In genomic region chr7:73768661-73769480, GRCh38 we compare ENCODE assay signal across 15 cellular contexts. TPM values are rescaled to one million over a fixed set of nuclear protein-coding genes. Genes with fewer than 3 reads are reported as not detected.
DNase-seq lines count a peak whose midpoint lies in the region; ATAC-seq lines count a peak whose summit lies in the region.
"Had no signal": no experiment of that assay in that cellular context is flagged by ENCODE, and none has a peak within 500 bp of the region (broad histone marks: within the 10 kb centered on the region; RNA-seq: fewer than 3 reads in every experiment).

No MANE protein-coding gene starts in this region.

- H4K91ac ChIP-seq in neuronal stem cell (ENCODE audit: low read depth, low read length, poor library complexity), result no peak overlapping the region

- H2AFZ ChIP-seq in neuronal stem cell (ENCODE audit: low read length), result peak overlapping the region; percentile 85

- peaks cover 15% of the 10 kb centered on the region; the same call in 1 of the 2 replicates for H3K27me3 ChIP-seq in H7 (ENCODE audit: control insufficient read depth, insufficient read depth, low read length)
- H3K27me3 ChIP-seq in neuronal stem cell (ENCODE audit: control insufficient read depth in 3 of 3, insufficient read depth in 3 of 3, low read depth in 1 of 3, low read length in 3 of 3), result peaks cover 0 to 45% (median 15%) of the 10 kb centered on the region in 3 experiments

- peak overlapping the region; percentile 99 for H3K18ac ChIP-seq in neuronal stem cell (ENCODE audit: low read length)

- H3K9ac ChIP-seq in neuronal stem cell (ENCODE audit: low read depth, low read length, poor library complexity), result no peak overlapping the region

- peak overlapping the region; percentile 89 for H3K14ac ChIP-seq in neuronal stem cell (ENCODE audit: low read length)

- H2BK5ac ChIP-seq in neuronal stem cell (ENCODE audit: low read length), result peak overlapping the region; percentile 39

- peak overlapping the region; percentile 99 for H3K23ac ChIP-seq in neuronal stem cell (ENCODE audit: low read depth, low read length, poor library complexity)

- ATAC-seq in GM21529 (IDR thresholded peaks at IDR 0.05; ENCODE audit: unreplicated experiment) (no peak), HG03342 (IDR thresholded peaks at IDR 0.05; ENCODE audit: unreplicated experiment) (no peak)

- H3K4ac ChIP-seq in neuronal stem cell (ENCODE audit: low read length), result peak overlapping the region; percentile 76

- no peak overlapping the region for H2BK12ac ChIP-seq in neuronal stem cell (ENCODE audit: low read length)

- H3K4me3 ChIP-seq in H7 (ENCODE audit: insufficient read depth, low read depth, low read length), result no peak overlapping the region
- H3K4me3 ChIP-seq in neuronal stem cell (ENCODE audit: low read length in 2 of 2), result no peak overlapping the region
- H3K4me3 ChIP-seq: SJSA1 had no signal

- H3K4me2 ChIP-seq in neuronal stem cell (ENCODE audit: insufficient read depth, low read length, poor library complexity, severe bottlenecking), result no peak overlapping the region

- H4K8ac ChIP-seq in neuronal stem cell (ENCODE audit: low read depth, low read length), result peak overlapping the region; percentile 52

- H3K27ac ChIP-seq in neuronal stem cell (replicated peaks; ENCODE audit: low read length), result no peak overlapping the region
- H3K27ac ChIP-seq: HL-60, SJSA1 had no signal

- DNase-seq in COLO668 (lab: John Stamatoyannopoulos, UW; ENCODE audit: unreplicated experiment) (peak; percentile 53), H7 (peak; percentile 55), dermis blood vessel endothelial cell (peak; percentile 28), neuronal stem cell (ENCODE audit: low spot score) (no peak), foreskin melanocyte (no peak), NCI-H2107 treated with DMSO at 0.1 percent for 48 hours (lab: John Stamatoyannopoulos, UW; ENCODE audit: unreplicated experiment) (no peak)
- DNase-seq: amniotic stem cell; CD8-positive, alpha-beta memory T cell; left cardiac atrium; NCI-H774; occipital lobe had no signal

- H3K36me3 ChIP-seq in H7 (replicated peaks; ENCODE audit: control insufficient read depth, insufficient read depth, low read length), result no peaks in the 10 kb centered on the region
- H3K36me3 ChIP-seq in neuronal stem cell (replicated peaks in 1 of 2; ENCODE audit: control insufficient read depth in 2 of 2, insufficient read depth in 2 of 2, low read length in 2 of 2), result no peaks in the 10 kb centered on the region
- H3K36me3 ChIP-seq: SJSA1 had no signal

- H2BK120ac ChIP-seq in neuronal stem cell (ENCODE audit: low read depth, low read length), result peak overlapping the region; percentile 41

- H3K9me3 ChIP-seq in neuronal stem cell (replicated peaks in 1 of 2; ENCODE audit: control insufficient read depth in 2 of 2, insufficient read depth in 1 of 2, low read depth in 1 of 2, low read length in 2 of 2), result peaks cover 0 to 3% of the 10 kb centered on the region in 2 donors
- H3K9me3 ChIP-seq: SJSA1 had no signal

- no CpG with 5 or more reads among the region's 51 CpGs for WGBS in neuronal stem cell (ENCODE audit: extremely low coverage in 2 of 2, insufficient read length in 2 of 2, insufficient replicate concordance in 1 of 2), 2 donors

- peak overlapping the region; percentile 99 for H2AK5ac ChIP-seq in neuronal stem cell (ENCODE audit: low read depth, low read length)

- H3K4me1 ChIP-seq in neuronal stem cell (ENCODE audit: control insufficient read depth in 2 of 2, insufficient read depth in 1 of 2, low read depth in 1 of 2, low read length in 2 of 2), result peaks cover 0 to 9% of the 10 kb centered on the region in 2 donors
- H3K4me1 ChIP-seq: SJSA1 had no signal

- no peaks in the 10 kb centered on the region for H3K79me1 ChIP-seq in neuronal stem cell (ENCODE audit: low read depth, low read length)

- H2BK15ac ChIP-seq in neuronal stem cell (ENCODE audit: low read length), result peak overlapping the region; percentile 96

RNA-seq across cellular contexts. Expression of gene CLDN3, which starts 1.2 kb away (rescaled TPM):
- 3.3 and 5.9 TPM in 2 replicates for total RNA-seq in H7 (2014; rRNA removed; shearing (Covaris generic))
- 1.4 and 1.5 TPM in 2 replicates for total RNA-seq in dermis blood vessel endothelial cell
- 13.8 TPM for polyA plus RNA-seq in neuronal stem cell (2013, experiment 1 of 2)
- polyA plus RNA-seq in neuronal stem cell (2013, experiment 2 of 2), result 13.7 TPM
- total RNA-seq: CD8-positive, alpha-beta memory T cell; left cardiac atrium; occipital lobe; SJSA1 had no signal
- polyA plus RNA-seq: CD8-positive, alpha-beta memory T cell had no signal

RNA-seq across cellular contexts. Expression of gene ABHD11, which starts 30.3 kb away (rescaled TPM):
- 21.2 and 25.7 TPM in 2 replicates for total RNA-seq in H7 (2014; rRNA removed; shearing (Covaris generic))
- total RNA-seq in dermis blood vessel endothelial cell, result 6.1 and 7.1 TPM in 2 replicates
- 17.1 TPM for polyA plus RNA-seq in neuronal stem cell (2013, experiment 1 of 2)
- 16.7 TPM for polyA plus RNA-seq in neuronal stem cell (2013, experiment 2 of 2)

RNA-seq across cellular contexts. Expression of gene STX1A, which starts 49.4 kb away (rescaled TPM):
- total RNA-seq in H7 (2014; rRNA removed; shearing (Covaris generic)), result 16.8 and 19.4 TPM in 2 replicates
- 10.7 and 11.4 TPM in 2 replicates for total RNA-seq in dermis blood vessel endothelial cell
- polyA plus RNA-seq in neuronal stem cell (2013, experiment 1 of 2), result 20.3 TPM
- 17.6 TPM for polyA plus RNA-seq in neuronal stem cell (2013, experiment 2 of 2)

Comparison
In these comparisons a context has a peak if more than half of its experiments do, and no peak if none do; other contexts are left out.
1. DNase-seq: peak in COLO668 (single experiment), H7 (single experiment) and dermis blood vessel endothelial cell (single experiment); none in neuronal stem cell (single experiment), foreskin melanocyte (single experiment) and NCI-H2107 treated with DMSO at 0.1 percent for 48 hours (single experiment).